ENCODE assay signal across 9 cellular contexts in the genomic region with DNA sequence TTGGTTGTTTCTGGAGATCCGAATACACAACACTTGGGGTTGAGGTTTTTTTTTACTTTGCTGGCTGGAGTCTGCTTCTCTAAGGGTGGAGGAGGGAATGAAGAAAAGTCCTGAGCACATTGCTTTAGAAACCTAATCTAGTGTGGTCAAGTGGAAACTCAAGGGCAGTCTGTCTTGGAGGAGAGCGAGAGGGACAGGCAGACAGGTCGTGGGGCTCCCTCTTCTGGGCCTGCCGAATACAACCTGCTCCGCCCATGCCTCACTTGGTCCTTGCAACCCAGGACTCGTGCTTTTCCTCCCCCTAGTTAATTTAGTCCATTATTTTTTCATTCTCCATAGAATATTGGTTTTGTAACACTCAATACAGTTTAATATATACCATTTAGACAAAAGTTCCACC.
A peak's percentile ranks its signal among the peaks of the same experiment; 100 is the strongest.
DNase-seq lines count a peak whose midpoint lies in the region; ATAC-seq and TF ChIP-seq lines count a peak whose summit lies in the region.
"Had no signal": no experiment of that assay in that cellular context is flagged by ENCODE, and none has a peak within 500 bp of the region (broad histone marks: within the 10 kb centered on the region; RNA-seq: fewer than 3 reads in every experiment).

No MANE protein-coding gene starts in this region.

- no peaks in the 10 kb centered on the region for H3K36me3 Mint-ChIP-seq in GM23338 (ENCODE audit: low read depth)

- H3K27ac ChIP-seq in C4-2B, result no peak overlapping the region
- no peak overlapping the region for H3K27ac ChIP-seq in GM23338 (ENCODE audit: low read depth)
- no peak overlapping the region for H3K27ac ChIP-seq in RWPE2 (ENCODE audit: poor library complexity, severe bottlenecking)
- no peak overlapping the region for H3K27ac ChIP-seq in heart right ventricle
- H3K27ac ChIP-seq in substantia nigra (ENCODE audit: low read depth, low read length, poor library complexity, severe bottlenecking), result no peak overlapping the region

- H3K9me3 Mint-ChIP-seq in GM23338, result no peaks in the 10 kb centered on the region
- H3K9me3 Mint-ChIP-seq: activated B cell treated with CpG ODN at 0.5 μM for 24 hours had no signal

- no peaks in the 10 kb centered on the region for H4K20me1 ChIP-seq in GM23338 (replicated peaks; ENCODE audit: insufficient read depth)

- peaks cover 4% of the 10 kb centered on the region; the same call in 1 of the 2 replicates for H3K9me2 ChIP-seq in GM23338 (ENCODE audit: insufficient read depth)

- no peak overlapping the region for H3K4me3 Mint-ChIP-seq in GM23338
- H3K4me3 Mint-ChIP-seq: activated B cell treated with CpG ODN at 0.5 μM for 24 hours had no signal

- H3K36me3 ChIP-seq in GM23338 (ENCODE audit: insufficient read depth), result no peaks in the 10 kb centered on the region
- no peaks in the 10 kb centered on the region for H3K36me3 ChIP-seq in RWPE2 (ENCODE audit: low read depth)
- H3K36me3 ChIP-seq in heart right ventricle, result no peaks in the 10 kb centered on the region

- DNase-seq in GM23338 (ENCODE audit: low spot score) (peak; percentile 69), RWPE2 (ENCODE audit: low spot score) (no peak), heart right ventricle (no peak), substantia nigra (lab: John Stamatoyannopoulos, UW) (no peak), MV-4-11 (lab: John Stamatoyannopoulos, UW) (no peak), middle frontal gyrus (ENCODE audit: extremely low spot score, low spot score) (no peak)
- DNase-seq: activated B cell treated with CpG ODN at 0.5 μM for 24 hours had no signal

- intact Hi-C loops in heart right ventricle (cut with DNase I), result loop anchor here in 3 of 10 donors (5.0 to 10.0 kb wide), 3 partner anchors 628 to 1385 kb away; no protein-coding TSS in a partner anchor

- WGBS in heart right ventricle, 2 donors, result 47 to 52% methylated on average over 6 of the region's 6 CpGs

- H3K4me1 ChIP-seq in GM23338 (ENCODE audit: insufficient read depth), result no peaks in the 10 kb centered on the region
- H3K4me1 ChIP-seq in RWPE2 (ENCODE audit: insufficient read depth, poor library complexity, severe bottlenecking), result no peaks in the 10 kb centered on the region
- peaks cover 0 to 7% (median 0%) of the 10 kb centered on the region in 9 donors for H3K4me1 ChIP-seq in heart right ventricle

- peaks cover 6% of the 10 kb centered on the region for H3K4me1 Mint-ChIP-seq in GM23338

- ATAC-seq in GM23338 (peak; percentile 98), RWPE2 (ENCODE audit: low read depth) (peak; percentile 48; the same call in 1 of the 3 replicates), heart right ventricle (peak in 7 of 8 donors; percentile 72 to 85 (median 79)), GM18868 (IDR thresholded peaks at IDR 0.05; ENCODE audit: unreplicated experiment) (no peak)

- H3K4me2 ChIP-seq in GM23338, result no peak overlapping the region

- peak overlapping the region; percentile 84 for H2AFZ ChIP-seq in GM23338

- no peaks in the 10 kb centered on the region for H3F3A ChIP-seq in GM23338 (replicated peaks; ENCODE audit: low read depth)

- H3K4me3 ChIP-seq in GM23338, result no peak overlapping the region
- no peak overlapping the region for H3K4me3 ChIP-seq in RWPE2 (ENCODE audit: severe bottlenecking)
- H3K4me3 ChIP-seq in heart right ventricle, result no peak overlapping the region

- peak; percentile 79 for TF ChIP-seq CTCF in C4-2B (conservative IDR thresholded peaks at IDR 0.05)
- peak; percentile 58 to 84 for TF ChIP-seq CTCF in GM23338 (conservative IDR thresholded peaks at IDR 0.05; ENCODE audit: low read depth in 2 of 2)
- peak; percentile 45 for TF ChIP-seq CTCF in RWPE2 (IDR thresholded peaks at IDR 0.05; ENCODE audit: poor library complexity, severe bottlenecking)
- peak in 7 of 9 donors; percentile 32 to 60 (median 44) for TF ChIP-seq CTCF in heart right ventricle (IDR thresholded peaks at IDR 0.05)

- H3K27me3 ChIP-seq in GM23338 (ENCODE audit: insufficient read depth) (no peaks in the 10 kb centered on the region), RWPE2 (ENCODE audit: insufficient read depth, poor library complexity, severe bottlenecking) (no peaks in the 10 kb centered on the region), heart right ventricle (no peaks in the 10 kb centered on the region)

- H3K79me2 ChIP-seq in GM23338 (replicated peaks; ENCODE audit: insufficient read depth), result no peaks in the 10 kb centered on the region

- H3K27ac Mint-ChIP-seq in GM23338, result no peak overlapping the region
- H3K27ac Mint-ChIP-seq: activated B cell treated with CpG ODN at 0.5 μM for 24 hours had no signal

- H3K27me3 Mint-ChIP-seq in GM23338 (ENCODE audit: insufficient read depth, low read depth, poor library complexity), result peaks cover 3% of the 10 kb centered on the region

- H3K9me3 ChIP-seq in RWPE2 (ENCODE audit: severe bottlenecking), result no peaks in the 10 kb centered on the region
- no peaks in the 10 kb centered on the region for H3K9me3 ChIP-seq in heart right ventricle

TF ChIP-seq in GM23338, 12 proteins besides CTCF, POLR2A, EP300 and RAD21:
- TF ChIP-seq CREB1 (CRISPR knock-in tag; IDR thresholded peaks at IDR 0.05; ENCODE audit: low read depth) (no peak), NANOG (IDR thresholded peaks at IDR 0.05; ENCODE audit: borderline replicate concordance) (no peak), JUNB (IDR thresholded peaks at IDR 0.05; ENCODE audit: unreplicated experiment) (no peak)
